In genomic region chr11:87215236-87215635, GRCh38 we compare ENCODE assay signal across 27 cellular contexts.
A peak's percentile ranks its signal among the peaks of the same experiment; 100 is the strongest.
DNase-seq lines count a peak whose midpoint lies in the region; ATAC-seq and TF ChIP-seq lines count a peak whose summit lies in the region.
"Had no signal": no experiment of that assay in that cellular context is flagged by ENCODE, and none has a peak within 500 bp of the region (broad histone marks: within the 10 kb centered on the region; RNA-seq: fewer than 3 reads in every experiment).

No MANE protein-coding gene starts in this region.

- peaks cover 5% of the 10 kb centered on the region for H3K9me3 Mint-ChIP-seq in activated naive CD4-positive, alpha-beta T cell treated with anti-CD3 and anti-CD28 coated beads, Interleukin-2, amount 10 ng/mL, durations not matched to agents 7 days and 5 days
- H3K9me3 Mint-ChIP-seq: activated T-cell treated with anti-CD3 and anti-CD28 coated beads, Interleukin-2, amount 50 U/mL, for 24 hours; natural killer cell had no signal

- CTCF ChIA-PET in activated naive CD4-positive, alpha-beta T cell treated with anti-CD3 and anti-CD28 coated beads, Interleukin-2, amount 10 ng/mL, durations not matched to agents 7 days and 5 days (lab: Charles Lee), result no interaction called here

- no peak for ATAC-seq in left lung
- ATAC-seq: A549, natural killer cell had no signal

- H3K36me3 ChIP-seq in MG63 (no peaks in the 10 kb centered on the region), left lung (no peaks in the 10 kb centered on the region)
- H3K36me3 ChIP-seq: Peyer's patch had no signal

- H3K27ac ChIP-seq in left lung, result no peak overlapping the region
- H3K27ac ChIP-seq: A549, KMS-11, Peyer's patch, SJCRH30, VCaP had no signal

- H3K27me3 ChIP-seq in MG63 (no peaks in the 10 kb centered on the region), left lung (no peaks in the 10 kb centered on the region)
- H3K27me3 ChIP-seq: Peyer's patch, SJCRH30 had no signal

- H3K4me3 ChIP-seq in fibroblast of mammary gland (ENCODE audit: control insufficient read depth, low read depth, low read length), result no peak overlapping the region
- no peak overlapping the region for H3K4me3 ChIP-seq in MG63
- no peak overlapping the region for H3K4me3 ChIP-seq in left lung
- H3K4me3 ChIP-seq: A549, Peyer's patch, SJCRH30 had no signal

- H3K4me1 Mint-ChIP-seq in activated naive CD4-positive, alpha-beta T cell treated with anti-CD3 and anti-CD28 coated beads, Interleukin-2, amount 10 ng/mL, durations not matched to agents 7 days and 5 days, result peaks cover 7% of the 10 kb centered on the region

- H3K9me3 ChIP-seq in MG63 (no peaks in the 10 kb centered on the region), left lung (no peaks in the 10 kb centered on the region)
- H3K9me3 ChIP-seq: A549, Peyer's patch had no signal

- DNase-seq in A172 (ENCODE audit: low spot score), result peak; percentile 26
- peak; percentile 17 for DNase-seq in HCEC 1CT
- peak; percentile 10 for DNase-seq in RPMI7951 (ENCODE audit: low read depth)
- DNase-seq in fibroblast of mammary gland (ENCODE audit: low read depth), result peak; percentile 38
- DNase-seq in activated naive CD4-positive, alpha-beta T cell treated with anti-CD3 and anti-CD28 coated beads, Interleukin-2, amount 10 ng/mL, durations not matched to agents 7 days and 5 days, result no peak
- no peak for DNase-seq in MG63
- no peak for DNase-seq in left lung
- DNase-seq in foreskin melanocyte, result no peak
- DNase-seq: activated CD4-positive, alpha-beta T cell treated with anti-CD3 and anti-CD28 coated beads, Interleukin-2, amount 10 ng/mL, durations not matched to agents 24 days and 14 days; activated T-cell treated with anti-CD3 and anti-CD28 coated beads, Interleukin-2, amount 50 U/mL, for 24 hours; head of caudate nucleus; MV-4-11; natural killer cell; NCI-H1694; NCI-H524; NK-92 treated with Interleukin-12 subunit alpha and Interleukin-12 subunit beta, amount 100 ng/mL, for 24 hours; occipital lobe; Peyer's patch; stimulated activated CD4-positive, alpha-beta T cell treated with anti-CD3 and anti-CD28 coated beads, Interleukin-15, amount 100 ng/mL, for 24 hours; stimulated activated naive CD4-positive, alpha-beta T cell; T-helper 2 cell had no signal

- H3K4me1 ChIP-seq in left lung, result no peaks in the 10 kb centered on the region
- H3K4me1 ChIP-seq: A549, Peyer's patch had no signal

- no peaks in the 10 kb centered on the region for H3K36me3 Mint-ChIP-seq in activated naive CD4-positive, alpha-beta T cell treated with anti-CD3 and anti-CD28 coated beads, Interleukin-2, amount 10 ng/mL, durations not matched to agents 7 days and 5 days
- H3K36me3 Mint-ChIP-seq: natural killer cell had no signal

- no peak overlapping the region for H3K4me3 Mint-ChIP-seq in activated naive CD4-positive, alpha-beta T cell treated with anti-CD3 and anti-CD28 coated beads, Interleukin-2, amount 10 ng/mL, durations not matched to agents 7 days and 5 days
- H3K4me3 Mint-ChIP-seq: activated CD4-positive, alpha-beta T cell treated with anti-CD3 and anti-CD28 coated beads, Interleukin-2, amount 10 ng/mL, durations not matched to agents 24 days and 14 days; activated T-cell treated with anti-CD3 and anti-CD28 coated beads, Interleukin-2, amount 50 U/mL, for 24 hours; B cell; brain; natural killer cell had no signal

- intact Hi-C loops in left lung (cut with DNase I), result no loop called here

- H3K27me3 Mint-ChIP-seq in activated naive CD4-positive, alpha-beta T cell treated with anti-CD3 and anti-CD28 coated beads, Interleukin-2, amount 10 ng/mL, durations not matched to agents 7 days and 5 days, result no peaks in the 10 kb centered on the region
- H3K27me3 Mint-ChIP-seq: activated CD4-positive, alpha-beta T cell treated with anti-CD3 and anti-CD28 coated beads, Interleukin-2, amount 10 ng/mL, durations not matched to agents 24 days and 14 days; activated T-cell treated with anti-CD3 and anti-CD28 coated beads, Interleukin-2, amount 50 U/mL, for 24 hours; B cell had no signal

- TF ChIP-seq CTCF in fibroblast of mammary gland (conservative IDR thresholded peaks at IDR 0.05; ENCODE audit: control insufficient read depth, insufficient read depth, low read depth, low read length) (no peak), left lung (IDR thresholded peaks at IDR 0.05) (no peak)

- H3K27ac Mint-ChIP-seq in activated naive CD4-positive, alpha-beta T cell treated with anti-CD3 and anti-CD28 coated beads, Interleukin-2, amount 10 ng/mL, durations not matched to agents 7 days and 5 days, result no peak overlapping the region
- H3K27ac Mint-ChIP-seq: activated CD4-positive, alpha-beta T cell treated with anti-CD3 and anti-CD28 coated beads, Interleukin-2, amount 10 ng/mL, durations not matched to agents 24 days and 14 days; activated T-cell treated with anti-CD3 and anti-CD28 coated beads, Interleukin-2, amount 50 U/mL, for 24 hours; B cell; brain; natural killer cell had no signal

Comparison
In these comparisons a context has a peak if more than half of its experiments do, and no peak if none do; other contexts are left out.
1. DNase-seq: peak in A172 (single experiment), HCEC 1CT (single experiment), RPMI7951 (single experiment) and fibroblast of mammary gland (single experiment); none in activated naive CD4-positive, alpha-beta T cell treated with anti-CD3 and anti-CD28 coated beads, Interleukin-2, amount 10 ng/mL, durations not matched to agents 7 days and 5 days (single experiment), MG63 (single experiment), left lung (0 of 2) and foreskin melanocyte (single experiment).